8 cellular contexts compared by ENCODE assay signal in genomic region chr16:31181102-31181830, GRCh38. TPM values are rescaled to one million over a fixed set of nuclear protein-coding genes. Genes with fewer than 3 reads are reported as not detected.
A peak's percentile ranks its signal among the peaks of the same experiment; 100 is the strongest.
DNase-seq lines count a peak whose midpoint lies in the region; ATAC-seq and TF ChIP-seq lines count a peak whose summit lies in the region.

No MANE protein-coding gene starts in this region.

- H3K56ac ChIP-seq in mesendoderm (ENCODE audit: low read length): peak overlapping the region; percentile 97

- H3K27ac Mint-ChIP-seq in type B pancreatic cell: peak overlapping the region; percentile 100

- H4K8ac ChIP-seq in mesendoderm (ENCODE audit: low read depth, low read length): no peak overlapping the region

- peaks cover 13% of the 10 kb centered on the region for H3K79me1 ChIP-seq in mesendoderm (ENCODE audit: low read length)

- no peak overlapping the region for H3K27ac ChIP-seq in mesendoderm (ENCODE audit: low read depth, low read length)

- TF ChIP-seq CTCF in type B pancreatic cell (conservative IDR thresholded peaks at IDR 0.05) (no peak), omental fat pad (IDR thresholded peaks at IDR 0.05) (no peak)

- H2AK5ac ChIP-seq in mesendoderm (ENCODE audit: low read length): peak overlapping the region; percentile 44

- H3K4me3 ChIP-seq in mesendoderm (ENCODE audit: low read length): peak overlapping the region; percentile 99

- H3K9ac ChIP-seq in mesendoderm (ENCODE audit: low read length): peak overlapping the region; percentile 99

- peaks cover 21% of the 10 kb centered on the region for H3K36me3 ChIP-seq in mesendoderm (ENCODE audit: control insufficient read depth, insufficient read depth, low read length)

- peaks cover 61% of the 10 kb centered on the region for H3K79me2 ChIP-seq in mesendoderm (ENCODE audit: control insufficient read depth, insufficient read depth, low read length)

- peak overlapping the region; percentile 50 for H3K23ac ChIP-seq in mesendoderm (ENCODE audit: low read length)

- no peaks in the 10 kb centered on the region for H3K9me3 Mint-ChIP-seq in type B pancreatic cell

- no peak overlapping the region for H4K5ac ChIP-seq in mesendoderm (ENCODE audit: low read length)

- peak; percentile 45 for DNase-seq in NCI-H748 (lab: John Stamatoyannopoulos, UW; ENCODE audit: unreplicated experiment)
- DNase-seq in NCI-H748 treated with DMSO at 0.1 percent for 48 hours (lab: John Stamatoyannopoulos, UW): no peak
- peak; percentile 12 to 66 for DNase-seq in dermis microvascular lymphatic vessel endothelial cell (ENCODE audit: low read depth in 2 of 2)
- DNase-seq in mesendoderm: peak; percentile 41
- no peak for DNase-seq in type B pancreatic cell (ENCODE audit: extremely low spot score, unreplicated experiment)
- no peak for DNase-seq in omental fat pad (ENCODE audit: low spot score)

- H2BK5ac ChIP-seq in mesendoderm (ENCODE audit: low read length): no peak overlapping the region

- no CpG with 5 or more reads among the region's 31 CpGs for WGBS in mesendoderm (ENCODE audit: extremely low coverage, insufficient coverage, low lambda C conversion rate)

- no peak overlapping the region for H2BK15ac ChIP-seq in mesendoderm (replicated peaks; ENCODE audit: low read depth)

- H3K4me3 Mint-ChIP-seq in type B pancreatic cell: peak overlapping the region; percentile 95

- peaks cover 34% of the 10 kb centered on the region for H3K4me1 Mint-ChIP-seq in type B pancreatic cell (ENCODE audit: unreplicated experiment)

- peaks cover 4% of the 10 kb centered on the region for H3K4me1 ChIP-seq in mesendoderm (ENCODE audit: control insufficient read depth, low read depth, low read length)

- no peak overlapping the region for H2BK120ac ChIP-seq in mesendoderm (ENCODE audit: low read depth, low read length)

- H3K36me3 Mint-ChIP-seq in type B pancreatic cell: peaks cover 45% of the 10 kb centered on the region

- peak; percentile 5 for ATAC-seq in SK-N-SH treated with all-trans-retinoic acid at 6 μM for 48 hours
- no peak for ATAC-seq in omental fat pad (ENCODE audit: low FRiP score)
- ATAC-seq in HG02973 (IDR thresholded peaks at IDR 0.05; ENCODE audit: unreplicated experiment): no peak

- peak overlapping the region; percentile 45 for H3K18ac ChIP-seq in mesendoderm (ENCODE audit: low read length)

- no peaks in the 10 kb centered on the region for H3K27me3 ChIP-seq in mesendoderm (ENCODE audit: insufficient read depth, low read length, poor library complexity)

- peak overlapping the region; percentile 35 for H3K4me2 ChIP-seq in mesendoderm (ENCODE audit: low read length)

- H3K4ac ChIP-seq in mesendoderm (ENCODE audit: low read depth, low read length): peak overlapping the region; percentile 56

- H3K27me3 Mint-ChIP-seq in type B pancreatic cell: peaks cover 3% of the 10 kb centered on the region

TF ChIP-seq in SK-N-SH treated with all-trans-retinoic acid at 6 μM for 48 hours, 23 proteins besides CTCF, POLR2A, EP300 and RAD21 (continues in another document):
- TF ChIP-seq TSHZ2 (CRISPR knock-in tag; IDR thresholded peaks at IDR 0.05) (no peak), PPARA (CRISPR knock-in tag; IDR thresholded peaks at IDR 0.05; ENCODE audit: borderline replicate concordance) (no peak), RARB (CRISPR knock-in tag; IDR thresholded peaks at IDR 0.05) (no peak), SNAI2 (CRISPR knock-in tag; IDR thresholded peaks at IDR 0.05) (no peak), GLIS3 (CRISPR knock-in tag; IDR thresholded peaks at IDR 0.05) (no peak), BACH2 (CRISPR knock-in tag; IDR thresholded peaks at IDR 0.05; ENCODE audit: borderline replicate concordance) (no peak), POU6F1 (CRISPR knock-in tag; IDR thresholded peaks at IDR 0.05; ENCODE audit: borderline replicate concordance, low read depth) (no peak), OSR1 (CRISPR knock-in tag; IDR thresholded peaks at IDR 0.05) (no peak), ZFP30 (CRISPR knock-in tag; IDR thresholded peaks at IDR 0.05) (no peak), ISL1 (CRISPR knock-in tag; IDR thresholded peaks at IDR 0.05) (no peak), TCF4 (CRISPR knock-in tag; IDR thresholded peaks at IDR 0.05; ENCODE audit: borderline replicate concordance) (no peak), ZNF8 (CRISPR knock-in tag; IDR thresholded peaks at IDR 0.05) (no peak), ZNF565 (CRISPR knock-in tag; conservative IDR thresholded peaks at IDR 0.05; ENCODE audit: low read depth) (no peak), CSDC2 (CRISPR knock-in tag; IDR thresholded peaks at IDR 0.05) (no peak), ZC3H10 (CRISPR knock-in tag; IDR thresholded peaks at IDR 0.05) (no peak), ESRRG (CRISPR knock-in tag; IDR thresholded peaks at IDR 0.05) (no peak), ZNF70 (CRISPR knock-in tag; IDR thresholded peaks at IDR 0.05) (no peak), ZFP3 (CRISPR knock-in tag; IDR thresholded peaks at IDR 0.05) (no peak)

RNA-seq across cellular contexts. Expression of gene FUS, which starts 1.3 kb away (rescaled TPM):
- total RNA-seq in dermis microvascular lymphatic vessel endothelial cell (33.6 and 43.5 TPM in 2 replicates), type B pancreatic cell (ENCODE audit: low replicate concordance) (400 and 654 TPM in 2 replicates), omental fat pad (100 to 1,000 TPM in 2 of 4 donors, 10 to 100 TPM in 2; 65.0 to 162 (median 116) TPM)
- polyA plus RNA-seq in mesendoderm (2013, experiment 1 of 2): 1,268 TPM
- polyA plus RNA-seq in mesendoderm (2013, experiment 2 of 2): 1,201 TPM

RNA-seq across cellular contexts. Expression of gene PYCARD, which starts 21.3 kb away (rescaled TPM):
- total RNA-seq in dermis microvascular lymphatic vessel endothelial cell: 63.3 and 74.2 TPM in 2 replicates
- 27.8 TPM for polyA plus RNA-seq in mesendoderm (2013, experiment 1 of 2)
- 27.6 TPM for polyA plus RNA-seq in mesendoderm (2013, experiment 2 of 2)
- 8.2 and 14.5 TPM in 2 replicates for total RNA-seq in type B pancreatic cell (ENCODE audit: low replicate concordance)
- total RNA-seq in omental fat pad: 10 to 100 TPM; 25.4 to 50.2 (median 37.8) TPM

RNA-seq across cellular contexts. Expression of gene PRSS36, which starts 31.4 kb away (rescaled TPM):
- total RNA-seq in dermis microvascular lymphatic vessel endothelial cell (0.13 and 0.39 TPM in 2 replicates), type B pancreatic cell (ENCODE audit: low replicate concordance) (1.8 and 2.0 TPM in 2 replicates), omental fat pad (1 to 10 TPM; 4.1 to 8.8 (median 6.8) TPM)
- 0.39 TPM for polyA plus RNA-seq in mesendoderm (2013, experiment 1 of 2)
- 0.32 TPM for polyA plus RNA-seq in mesendoderm (2013, experiment 2 of 2)

RNA-seq across cellular contexts. Expression of gene TRIM72, which starts 32.7 kb away (rescaled TPM):
- total RNA-seq in dermis microvascular lymphatic vessel endothelial cell (not detected in 2 replicates), type B pancreatic cell (ENCODE audit: low replicate concordance) (0.02 TPM in 1 of 2 replicates, not detected in the other), omental fat pad (under 1 TPM in 1 of 4 donors, not detected in 3; 0.28 TPM)
- 0.15 TPM for polyA plus RNA-seq in mesendoderm (2013, experiment 1 of 2)
- 0.13 TPM for polyA plus RNA-seq in mesendoderm (2013, experiment 2 of 2)

RNA-seq across cellular contexts. Expression of gene PYDC1, which starts 35.7 kb away (rescaled TPM):
- total RNA-seq in dermis microvascular lymphatic vessel endothelial cell (not detected in 2 replicates), type B pancreatic cell (ENCODE audit: low replicate concordance) (not detected in 2 replicates), omental fat pad (not detected)
- polyA plus RNA-seq in mesendoderm (2013, experiment 1 of 2): 1.4 TPM
- 1.6 TPM for polyA plus RNA-seq in mesendoderm (2013, experiment 2 of 2)

Comparison
In these comparisons a context has a peak if more than half of its experiments do, and no peak if none do; other contexts are left out.
1. DNase-seq: peak in NCI-H748 (single experiment), dermis microvascular lymphatic vessel endothelial cell (2 of 2) and mesendoderm (single experiment); none in NCI-H748 treated with DMSO at 0.1 percent for 48 hours (single experiment), type B pancreatic cell (single experiment) and omental fat pad (single experiment).